In the genomic region with DNA sequence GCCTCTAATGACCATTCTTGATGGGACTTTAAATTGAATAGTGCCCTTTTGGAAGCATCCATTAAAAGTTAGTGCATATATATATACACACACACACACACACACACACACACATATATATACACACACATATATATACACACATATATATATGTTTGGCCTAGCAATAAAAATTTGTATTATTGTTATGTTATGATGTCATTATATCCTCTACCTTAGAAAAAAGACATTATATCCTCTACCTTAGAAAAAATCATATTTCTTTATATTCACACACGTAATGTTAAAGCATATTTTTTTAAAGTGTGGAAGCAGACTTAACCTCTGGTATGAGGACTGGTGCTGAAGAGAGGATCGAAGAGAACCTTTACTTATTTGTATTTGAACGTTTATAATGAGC, we compare ENCODE assay signal across 40 cellular contexts. TPM values are rescaled to one million over a fixed set of nuclear protein-coding genes. Genes with fewer than 3 reads are reported as not detected.
"Had no signal": no experiment of that assay in that cellular context is flagged by ENCODE, and none has a peak within 500 bp of the region (broad histone marks: within the 10 kb centered on the region; RNA-seq: fewer than 3 reads in every experiment).

No MANE protein-coding gene starts in this region.

- H3K36me3 Mint-ChIP-seq: activated naive CD4-positive, alpha-beta T cell treated with anti-CD3 and anti-CD28 coated beads, Interleukin-2, amount 10 ng/mL, durations not matched to agents 7 days and 5 days; activated naive CD4-positive, alpha-beta T cell treated with anti-CD3 and anti-CD28 coated beads, Interleukin-2, amount 50 U/mL, for 24 hours; activated naive CD4-positive, alpha-beta T cell treated with anti-CD3 and anti-CD28 coated beads, Interleukin-2, amount 50 U/mL, for 72 hours; activated naive CD8-positive, alpha-beta T cell; activated naive CD8-positive, alpha-beta T cell treated with anti-CD3 and anti-CD28 coated beads for 36 hours; activated naive CD8-positive, alpha-beta T cell treated with anti-CD3 and anti-CD28 coated beads, Interleukin-2, amount 10 ng/mL, durations not matched to agents 7 days and 5 days had no signal

- H3K27ac ChIP-seq: adrenal gland, ascending aorta, body of pancreas, brain microvascular endothelial cell, breast epithelium, cardiac muscle cell had no signal

- H3K4me3 Mint-ChIP-seq: activated naive CD4-positive, alpha-beta T cell treated with anti-CD3 and anti-CD28 coated beads for 36 hours; activated naive CD4-positive, alpha-beta T cell treated with anti-CD3 and anti-CD28 coated beads, Interleukin-2, amount 10 ng/mL, durations not matched to agents 7 days and 5 days; activated naive CD4-positive, alpha-beta T cell treated with anti-CD3 and anti-CD28 coated beads, Interleukin-2, amount 50 U/mL, for 24 hours; activated naive CD8-positive, alpha-beta T cell; activated naive CD8-positive, alpha-beta T cell treated with anti-CD3 and anti-CD28 coated beads for 36 hours; activated naive CD8-positive, alpha-beta T cell treated with anti-CD3 and anti-CD28 coated beads, Interleukin-2, amount 10 ng/mL, durations not matched to agents 7 days and 5 days; activated naive CD8-positive, alpha-beta T cell treated with anti-CD3 and anti-CD28 coated beads, Interleukin-2, amount 50 U/mL, for 24 hours; activated T-cell treated with anti-CD3 and anti-CD28 coated beads, Interleukin-2, amount 50 U/mL, for 24 hours; activated T-cell treated with anti-CD3 and anti-CD28 coated beads, Interleukin-2, amount 50 U/mL, for 4 hours; activated T-cell treated with anti-CD3 and anti-CD28 coated beads, Interleukin-2, amount 50 U/mL, for 72 hours; activated T-helper 1 cell treated with anti-CD3 and anti-CD28 coated beads, Interleukin-12 subunit alpha, Interleukin-12 subunit beta, Interleukin-2, Interleukin-4 antibody, amounts not matched to agents 30 ng/mL and 10 ng/mL and 1 ng/mL, durations not matched to agents 14 hours and 24 hours and 36 hours; activated T-helper 17 cell treated with anti-CD3 and anti-CD28 coated beads, Interleukin-2, amount 50 U/mL, for 72 hours; brain; central memory CD8-positive, alpha-beta T cell had no signal

- H3K9me3 Mint-ChIP-seq: activated naive CD4-positive, alpha-beta T cell treated with anti-CD3 and anti-CD28 coated beads for 36 hours; activated naive CD4-positive, alpha-beta T cell treated with anti-CD3 and anti-CD28 coated beads, Interleukin-2, amount 10 ng/mL, durations not matched to agents 7 days and 5 days; activated naive CD4-positive, alpha-beta T cell treated with anti-CD3 and anti-CD28 coated beads, Interleukin-2, amount 50 U/mL, for 24 hours; activated naive CD4-positive, alpha-beta T cell treated with anti-CD3 and anti-CD28 coated beads, Interleukin-2, amount 50 U/mL, for 72 hours; activated naive CD8-positive, alpha-beta T cell treated with anti-CD3 and anti-CD28 coated beads for 36 hours; activated naive CD8-positive, alpha-beta T cell treated with anti-CD3 and anti-CD28 coated beads, Interleukin-2, amount 10 ng/mL, durations not matched to agents 7 days and 5 days; activated naive CD8-positive, alpha-beta T cell treated with anti-CD3 and anti-CD28 coated beads, Interleukin-2, amount 50 U/mL, for 24 hours; activated T-cell treated with anti-CD3 and anti-CD28 coated beads, Interleukin-2, amount 50 U/mL, for 24 hours; activated T-cell treated with anti-CD3 and anti-CD28 coated beads, Interleukin-2, amount 50 U/mL, for 4 hours; activated T-cell treated with anti-CD3 and anti-CD28 coated beads, Interleukin-2, amount 50 U/mL, for 72 hours; activated T-helper 1 cell treated with anti-CD3 and anti-CD28 coated beads, Interleukin-12 subunit alpha, Interleukin-12 subunit beta, Interleukin-2, Interleukin-4 antibody, amounts not matched to agents 30 ng/mL and 10 ng/mL and 1 ng/mL, durations not matched to agents 14 hours and 24 hours and 36 hours; activated T-helper 17 cell treated with anti-CD3 and anti-CD28 coated beads, Interleukin-2, amount 50 U/mL, for 72 hours; activated T-helper 2 cell treated with anti-CD3 and anti-CD28 coated beads, Interferon-gamma antibody, Interleukin-2, Interleukin-4, amounts not matched to agents 10 μg/mL and 5 μg/mL and 100 μg/mL, durations not matched to agents 14 hours and 24 hours and 36 hours; central memory CD8-positive, alpha-beta T cell had no signal

- DNase-seq: activated effector memory CD4-positive, alpha-beta T cell treated with anti-CD3 and anti-CD28 coated beads, Interleukin-2, amount 50 U/mL, for 16 hours; activated effector memory CD4-positive, alpha-beta T cell treated with Interleukin-2 at 50 U/mL for 16 hours; activated gamma-delta T cell; activated gamma-delta T cell treated with Interleukin-2 at 50 U/mL for 16 hours; activated naive CD4-positive, alpha-beta T cell; activated naive CD4-positive, alpha-beta T cell treated with anti-CD3 and anti-CD28 coated beads for 36 hours; activated naive CD4-positive, alpha-beta T cell treated with anti-CD3 and anti-CD28 coated beads, Interleukin-2, amount 10 ng/mL, durations not matched to agents 7 days and 5 days; activated naive CD4-positive, alpha-beta T cell treated with anti-CD3 and anti-CD28 coated beads, Interleukin-2, amount 50 U/mL, for 16 hours; activated naive CD4-positive, alpha-beta T cell treated with Interleukin-2 at 50 U/mL for 16 hours; activated naive CD8-positive, alpha-beta T cell treated with anti-CD3 and anti-CD28 coated beads for 36 hours; activated naive CD8-positive, alpha-beta T cell treated with anti-CD3 and anti-CD28 coated beads, Interleukin-2, amount 10 ng/mL, durations not matched to agents 7 days and 5 days; activated naive CD8-positive, alpha-beta T cell treated with anti-CD3 and anti-CD28 coated beads, Interleukin-2, amount 50 U/mL, for 24 hours; activated T-cell treated with anti-CD3 and anti-CD28 coated beads, Interleukin-2, amount 50 U/mL, for 1 hour; activated T-cell treated with anti-CD3 and anti-CD28 coated beads, Interleukin-2, amount 50 U/mL, for 24 hours; activated T-cell treated with anti-CD3 and anti-CD28 coated beads, Interleukin-2, amount 50 U/mL, for 4 hours; activated T-cell treated with anti-CD3 and anti-CD28 coated beads, Interleukin-2, amount 50 U/mL, for 48 hours; activated T-cell treated with anti-CD3 and anti-CD28 coated beads, Interleukin-2, amount 50 U/mL, for 72 hours; adrenal gland; amniotic stem cell; amygdala; anterior cingulate cortex; aorta; body of pancreas; brain microvascular endothelial cell; caudate nucleus; central memory CD4-positive, alpha-beta T cell; cerebellar nuclear complex had no signal

- H3K4me3 ChIP-seq: adrenal gland, ascending aorta, body of pancreas, breast epithelium, cardiac muscle cell had no signal

- H3K4me1 Mint-ChIP-seq: activated naive CD4-positive, alpha-beta T cell treated with anti-CD3 and anti-CD28 coated beads, Interleukin-2, amount 10 ng/mL, durations not matched to agents 7 days and 5 days; activated naive CD4-positive, alpha-beta T cell treated with anti-CD3 and anti-CD28 coated beads, Interleukin-2, amount 50 U/mL, for 24 hours; activated naive CD8-positive, alpha-beta T cell treated with anti-CD3 and anti-CD28 coated beads for 36 hours; activated naive CD8-positive, alpha-beta T cell treated with anti-CD3 and anti-CD28 coated beads, Interleukin-2, amount 10 ng/mL, durations not matched to agents 7 days and 5 days; activated naive CD8-positive, alpha-beta T cell treated with anti-CD3 and anti-CD28 coated beads, Interleukin-2, amount 50 U/mL, for 24 hours; activated T-helper 17 cell treated with anti-CD3 and anti-CD28 coated beads, Interleukin-2, amount 50 U/mL, for 72 hours; central memory CD8-positive, alpha-beta T cell had no signal

- ATAC-seq: activated naive CD4-positive, alpha-beta T cell treated with anti-CD3 and anti-CD28 coated beads, Interleukin-2, amount 50 U/mL, for 72 hours; activated naive CD8-positive, alpha-beta T cell treated with anti-CD3 and anti-CD28 coated beads, Interleukin-2, amount 50 U/mL, for 24 hours; activated T-cell treated with anti-CD3 and anti-CD28 coated beads, Interleukin-2, amount 50 U/mL, for 4 hours; activated T-cell treated with anti-CD3 and anti-CD28 coated beads, Interleukin-2, amount 50 U/mL, for 72 hours; activated T-helper 17 cell treated with anti-CD3 and anti-CD28 coated beads, Interleukin-2, amount 50 U/mL, for 72 hours; body of pancreas had no signal

- FAIRE-seq: astrocyte, bronchial epithelial cell had no signal

- H3K27ac Mint-ChIP-seq: activated naive CD4-positive, alpha-beta T cell treated with anti-CD3 and anti-CD28 coated beads for 36 hours; activated naive CD4-positive, alpha-beta T cell treated with anti-CD3 and anti-CD28 coated beads, Interleukin-2, amount 10 ng/mL, durations not matched to agents 7 days and 5 days; activated naive CD4-positive, alpha-beta T cell treated with anti-CD3 and anti-CD28 coated beads, Interleukin-2, amount 50 U/mL, for 24 hours; activated naive CD4-positive, alpha-beta T cell treated with anti-CD3 and anti-CD28 coated beads, Interleukin-2, amount 50 U/mL, for 72 hours; activated naive CD8-positive, alpha-beta T cell; activated naive CD8-positive, alpha-beta T cell treated with anti-CD3 and anti-CD28 coated beads for 36 hours; activated naive CD8-positive, alpha-beta T cell treated with anti-CD3 and anti-CD28 coated beads, Interleukin-2, amount 10 ng/mL, durations not matched to agents 7 days and 5 days; activated naive CD8-positive, alpha-beta T cell treated with anti-CD3 and anti-CD28 coated beads, Interleukin-2, amount 50 U/mL, for 24 hours; activated T-cell treated with anti-CD3 and anti-CD28 coated beads, Interleukin-2, amount 50 U/mL, for 24 hours; activated T-cell treated with anti-CD3 and anti-CD28 coated beads, Interleukin-2, amount 50 U/mL, for 72 hours; activated T-helper 1 cell treated with anti-CD3 and anti-CD28 coated beads, Interleukin-12 subunit alpha, Interleukin-12 subunit beta, Interleukin-2, Interleukin-4 antibody, amounts not matched to agents 30 ng/mL and 10 ng/mL and 1 ng/mL, durations not matched to agents 14 hours and 24 hours and 36 hours; activated T-helper 17 cell treated with anti-CD3 and anti-CD28 coated beads, Interleukin-2, amount 50 U/mL, for 72 hours; activated T-helper 2 cell treated with anti-CD3 and anti-CD28 coated beads, Interferon-gamma antibody, Interleukin-2, Interleukin-4, amounts not matched to agents 10 μg/mL and 5 μg/mL and 100 μg/mL, durations not matched to agents 14 hours and 24 hours and 36 hours had no signal

- H3K27me3 ChIP-seq: ascending aorta, body of pancreas, brain microvascular endothelial cell, breast epithelium, cardiac muscle cell had no signal

- H3K4me1 ChIP-seq: ascending aorta, body of pancreas, breast epithelium had no signal

- H3K36me3 ChIP-seq: adrenal gland, ascending aorta, brain microvascular endothelial cell, breast epithelium, cardiac muscle cell had no signal

- H3K9me3 ChIP-seq: adrenal gland, ascending aorta, body of pancreas, breast epithelium had no signal

RNA-seq across cellular contexts. Expression of gene CFAP57, which starts 43.3 kb away (rescaled TPM):
- total RNA-seq: activated naive CD8-positive, alpha-beta T cell treated with anti-CD3 and anti-CD28 coated beads, Interleukin-2, amount 10 ng/mL, durations not matched to agents 7 days and 5 days; activated T-helper 1 cell treated with anti-CD3 and anti-CD28 coated beads, Interleukin-12 subunit alpha, Interleukin-12 subunit beta, Interleukin-2, Interleukin-4 antibody, amounts not matched to agents 30 ng/mL and 10 ng/mL and 1 ng/mL, durations not matched to agents 14 hours and 24 hours and 36 hours; ascending aorta; bronchial epithelial cell; cardiac muscle cell had no signal
